ENCODE assay signal across 20 cellular contexts in genomic region chr16:10688726-10689125, GRCh38. TPM values are rescaled to one million over a fixed set of nuclear protein-coding genes. Genes with fewer than 3 reads are reported as not detected.
"Had no signal": no experiment of that assay in that cellular context is flagged by ENCODE, and none has a peak within 500 bp of the region (broad histone marks: within the 10 kb centered on the region; RNA-seq: fewer than 3 reads in every experiment).

No MANE protein-coding gene starts in this region.

- H3K27me3 ChIP-seq: ascending aorta, colonic mucosa had no signal

- H3K27ac ChIP-seq: ascending aorta, colonic mucosa, tibial artery had no signal

- DNase-seq: activated CD4-positive, alpha-beta T cell treated with anti-CD3 and anti-CD28 coated beads for 36 hours; activated CD4-positive, alpha-beta T cell treated with anti-CD3 and anti-CD28 coated beads, Interleukin-2, amount 50 U/mL, for 48 hours; activated gamma-delta T cell; foreskin melanocyte; glutamatergic neuron; hippocampal formation; nephron progenitor cell; nucleus accumbens; stimulated activated CD4-positive, alpha-beta T cell treated with anti-CD3 and anti-CD28 coated beads, Interleukin-12 subunit alpha, Interleukin-12 subunit beta, amount 100 ng/mL, for 4 hours; stimulated activated CD4-positive, alpha-beta T cell treated with anti-CD3 and anti-CD28 coated beads, Interleukin-1b, Interleukin-23, amount 100 ng/mL, for 48 hours; stimulated activated naive CD4-positive, alpha-beta T cell treated with Interleukin-2 at 50 U/mL for 16 hours; tibial artery had no signal

- ATAC-seq: activated CD4-positive, alpha-beta T cell treated with anti-CD3 and anti-CD28 coated beads for 36 hours; WTC11 had no signal

- H3K9me3 ChIP-seq: ascending aorta, colonic mucosa, tibial artery had no signal

- H3K4me1 ChIP-seq: ascending aorta, colonic mucosa, tibial artery had no signal

- H3K4me3 ChIP-seq: ascending aorta, colonic mucosa, tibial artery had no signal

- H3K36me3 ChIP-seq: ascending aorta, colonic mucosa, tibial artery had no signal

- FAIRE-seq: islet of Langerhans, TTC549 had no signal

RNA-seq across cellular contexts. Expression of gene TEKT5, which starts 6.0 kb away (rescaled TPM):
- total RNA-seq: ascending aorta, epithelial cell of proximal tubule, lung microvascular endothelial cell, myocyte had no signal
